11 cellular contexts compared by ENCODE assay signal in genomic region chr9:2418619-2419018, GRCh38.
DNase-seq lines count a peak whose midpoint lies in the region; ATAC-seq and TF ChIP-seq lines count a peak whose summit lies in the region.
"Had no signal": no experiment of that assay in that cellular context is flagged by ENCODE, and none has a peak within 500 bp of the region (broad histone marks: within the 10 kb centered on the region; RNA-seq: fewer than 3 reads in every experiment).

No MANE protein-coding gene starts in this region.

- no peak overlapping the region for H3K4me3 ChIP-seq in epithelial cell of esophagus (ENCODE audit: low read length)
- H3K4me3 ChIP-seq in gastrocnemius medialis = no peak overlapping the region

- no peaks in the 10 kb centered on the region for H3K9me3 ChIP-seq in gastrocnemius medialis

- no peaks in the 10 kb centered on the region for H3K27me3 ChIP-seq in gastrocnemius medialis

- intact Hi-C loops in sciatic nerve (cut with DNase I) = no loop called here
- intact Hi-C loops in gastrocnemius medialis (cut with DNase I; ENCODE audit: low total_unique reads) = no loop called here

- no peak overlapping the region for H3K27ac ChIP-seq in gastrocnemius medialis

- TF ChIP-seq POLR2A in gastrocnemius medialis (IDR thresholded peaks at IDR 0.05) = no peak

- DNase-seq in HT1080 (ENCODE audit: low read depth) = peak; percentile 30
- peak; percentile 91 for DNase-seq in NCI-H2227 treated with DMSO at 0.1 percent for 48 hours (lab: John Stamatoyannopoulos, UW)
- peak; percentile 24 for DNase-seq in epithelial cell of esophagus (ENCODE audit: low read depth)
- no peak for DNase-seq in sciatic nerve (ENCODE audit: low spot score)
- DNase-seq in mucosa of gallbladder (ENCODE audit: low spot score) = no peak
- no peak for DNase-seq in gastrocnemius medialis
- DNase-seq: activated T-cell treated with anti-CD3 and anti-CD28 coated beads, Interleukin-2, amount 50 U/mL, for 1 hour; GOT3; nephron progenitor cell had no signal

- H3K36me3 ChIP-seq in gastrocnemius medialis = no peaks in the 10 kb centered on the region

- peaks cover 0 to 9% of the 10 kb centered on the region in 2 donors for H3K4me1 ChIP-seq in gastrocnemius medialis

- TF ChIP-seq CTCF in epithelial cell of esophagus (IDR thresholded peaks at IDR 0.05; ENCODE audit: insufficient read depth, low read depth, low read length, missing control alignments) (no peak), gastrocnemius medialis (IDR thresholded peaks at IDR 0.05 in 4 of 5, conservative IDR thresholded peaks at IDR 0.05 in 1 of 5) (no peak)

- in situ Hi-C loops in gastrocnemius medialis (cut with MboI; ENCODE audit: low sequenced_read_pairs in 4 of 4) = no loop called here

- ATAC-seq in sciatic nerve (peak; percentile 78), HG03039 (IDR thresholded peaks at IDR 0.05; ENCODE audit: unreplicated experiment) (no peak), gastrocnemius medialis (no peak)
- ATAC-seq: HepG2 had no signal

Comparison
In these comparisons a context has a peak if more than half of its experiments do, and no peak if none do; other contexts are left out.
1. DNase-seq: peak in HT1080 (single experiment), NCI-H2227 treated with DMSO at 0.1 percent for 48 hours (single experiment) and epithelial cell of esophagus (single experiment); none in sciatic nerve (single experiment), mucosa of gallbladder (single experiment) and gastrocnemius medialis (0 of 2).